In the genomic region with DNA sequence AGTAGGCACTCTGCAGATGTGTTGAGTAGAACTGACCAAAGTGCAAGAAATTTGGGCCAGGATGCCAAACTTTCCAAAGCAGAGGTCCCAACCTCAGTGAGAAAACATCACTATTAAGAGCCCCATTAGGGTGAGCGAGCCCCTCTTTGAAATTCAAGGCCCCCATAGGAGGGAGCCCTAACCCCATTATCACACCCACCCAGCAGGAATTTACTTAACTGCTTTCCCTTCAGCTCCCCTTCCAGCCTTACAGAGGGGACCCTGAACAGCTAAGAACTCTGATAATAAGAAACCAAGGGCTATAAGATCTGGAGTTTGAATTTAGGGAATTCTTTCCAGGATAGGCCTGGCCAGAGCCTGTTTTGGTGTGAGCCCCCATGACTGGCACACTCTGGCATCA, we compare ENCODE assay signal across 8 cellular contexts.
DNase-seq lines count a peak whose midpoint lies in the region; ATAC-seq and TF ChIP-seq lines count a peak whose summit lies in the region.

No MANE protein-coding gene starts in this region.

- H3K4me2 ChIP-seq in hepatocyte, result no peak overlapping the region

- no peaks in the 10 kb centered on the region for H3K79me2 ChIP-seq in hepatocyte

- no peak for ATAC-seq in activated CD4-positive, alpha-beta T cell treated with anti-CD3 and anti-CD28 coated beads for 36 hours
- ATAC-seq in T-helper 17 cell, result no peak
- no peak for ATAC-seq in stimulated activated naive B cell treated with anti-CD40 and anti-IgM and Interleukin-4, amounts not matched to agents 10 μg/mL and 1 μg/mL and 100 μg/mL, for 72 hours (replicated peaks)
- no peak for ATAC-seq in GM19023 (IDR thresholded peaks at IDR 0.05; ENCODE audit: unreplicated experiment)

- H3K27ac ChIP-seq in hepatocyte, result peak overlapping the region; percentile 23

- no peak for TF ChIP-seq CTCF in hepatocyte (IDR thresholded peaks at IDR 0.05; ENCODE audit: poor library complexity)

- H3K36me3 ChIP-seq in hepatocyte (replicated peaks; ENCODE audit: insufficient read depth, low read depth), result no peaks in the 10 kb centered on the region

- intact Hi-C loops in activated CD4-positive, alpha-beta T cell treated with anti-CD3 and anti-CD28 coated beads for 36 hours (cut with DNase I, micrococcal nuclease), result no loop called here

- POLR2A ChIA-PET in activated CD4-positive, alpha-beta T cell treated with anti-CD3 and anti-CD28 coated beads for 36 hours (lab: Charles Lee), result no interaction called here

- H3K4me1 ChIP-seq in hepatocyte (ENCODE audit: insufficient read depth), result peaks cover 4% of the 10 kb centered on the region

- H3K27me3 ChIP-seq in hepatocyte, result no peaks in the 10 kb centered on the region

- no peaks in the 10 kb centered on the region for H3K9me3 Mint-ChIP-seq in activated CD4-positive, alpha-beta T cell treated with anti-CD3 and anti-CD28 coated beads for 36 hours (ENCODE audit: low read depth)
- peaks cover 0 to 4% of the 10 kb centered on the region in 2 donors for H3K9me3 Mint-ChIP-seq in stimulated activated naive B cell treated with anti-CD40 and anti-IgM and Interleukin-4, amounts not matched to agents 10 μg/mL and 1 μg/mL and 100 μg/mL, for 72 hours

- no peak overlapping the region for H3K4me3 Mint-ChIP-seq in activated CD4-positive, alpha-beta T cell treated with anti-CD3 and anti-CD28 coated beads for 36 hours
- peak overlapping the region; percentile 43 for H3K4me3 Mint-ChIP-seq in T-helper 17 cell
- no peak overlapping the region for H3K4me3 Mint-ChIP-seq in stimulated activated naive B cell treated with anti-CD40 and anti-IgM and Interleukin-4, amounts not matched to agents 10 μg/mL and 1 μg/mL and 100 μg/mL, for 72 hours

- no peaks in the 10 kb centered on the region for H3K9me2 ChIP-seq in hepatocyte (replicated peaks; ENCODE audit: insufficient read depth)

- no peak overlapping the region for H2AFZ ChIP-seq in hepatocyte

- DNase-seq in activated CD4-positive, alpha-beta T cell treated with anti-CD3 and anti-CD28 coated beads for 36 hours, result no peak
- DNase-seq in activated CD4-positive, alpha-beta T cell treated with anti-CD3 and anti-CD28 coated beads, Interleukin-2, amount 50 U/mL, for 48 hours, result no peak
- no peak for DNase-seq in T-helper 17 cell
- DNase-seq in hepatocyte (ENCODE audit: low spot score), result no peak
- no peak for DNase-seq in stimulated activated naive B cell treated with anti-CD40 and anti-IgM and Interleukin-4, amounts not matched to agents 10 μg/mL and 1 μg/mL and 100 μg/mL, for 72 hours
- DNase-seq in NCI-H526 treated with DMSO at 0.1 percent for 48 hours (lab: John Stamatoyannopoulos, UW), result no peak
- DNase-seq in kidney glomerular epithelial cell (lab: John Stamatoyannopoulos, UW), result no peak

- H3K4me1 Mint-ChIP-seq in activated CD4-positive, alpha-beta T cell treated with anti-CD3 and anti-CD28 coated beads for 36 hours, result peaks cover 72% of the 10 kb centered on the region
- H3K4me1 Mint-ChIP-seq in T-helper 17 cell, result peaks cover 49% of the 10 kb centered on the region
- H3K4me1 Mint-ChIP-seq in stimulated activated naive B cell treated with anti-CD40 and anti-IgM and Interleukin-4, amounts not matched to agents 10 μg/mL and 1 μg/mL and 100 μg/mL, for 72 hours, result peaks cover 33 to 65% of the 10 kb centered on the region in 2 donors

- H3K27me3 Mint-ChIP-seq in activated CD4-positive, alpha-beta T cell treated with anti-CD3 and anti-CD28 coated beads for 36 hours, result no peaks in the 10 kb centered on the region
- H3K27me3 Mint-ChIP-seq in T-helper 17 cell, result no peaks in the 10 kb centered on the region
- H3K27me3 Mint-ChIP-seq in stimulated activated naive B cell treated with anti-CD40 and anti-IgM and Interleukin-4, amounts not matched to agents 10 μg/mL and 1 μg/mL and 100 μg/mL, for 72 hours, result no peaks in the 10 kb centered on the region

- no peaks in the 10 kb centered on the region for H4K20me1 ChIP-seq in hepatocyte (ENCODE audit: insufficient read depth, poor library complexity, severe bottlenecking)

- H3K27ac Mint-ChIP-seq in activated CD4-positive, alpha-beta T cell treated with anti-CD3 and anti-CD28 coated beads for 36 hours, result peak overlapping the region; percentile 25
- peak overlapping the region; percentile 85 for H3K27ac Mint-ChIP-seq in T-helper 17 cell
- peak overlapping the region; percentile 37 for H3K27ac Mint-ChIP-seq in stimulated activated naive B cell treated with anti-CD40 and anti-IgM and Interleukin-4, amounts not matched to agents 10 μg/mL and 1 μg/mL and 100 μg/mL, for 72 hours

- CTCF ChIA-PET in activated CD4-positive, alpha-beta T cell treated with anti-CD3 and anti-CD28 coated beads for 36 hours (lab: Charles Lee), result no interaction called here

- peaks cover 58% of the 10 kb centered on the region for H3K36me3 Mint-ChIP-seq in activated CD4-positive, alpha-beta T cell treated with anti-CD3 and anti-CD28 coated beads for 36 hours (ENCODE audit: low read depth)
- H3K36me3 Mint-ChIP-seq in T-helper 17 cell (ENCODE audit: low read depth), result peaks cover 3% of the 10 kb centered on the region
- peaks cover 32 to 69% of the 10 kb centered on the region in 2 donors for H3K36me3 Mint-ChIP-seq in stimulated activated naive B cell treated with anti-CD40 and anti-IgM and Interleukin-4, amounts not matched to agents 10 μg/mL and 1 μg/mL and 100 μg/mL, for 72 hours

- H3K9me3 ChIP-seq in T-helper 17 cell (ENCODE audit: control insufficient read depth, low read length, poor library complexity, severe bottlenecking) (no peaks in the 10 kb centered on the region), hepatocyte (ENCODE audit: low read depth) (no peaks in the 10 kb centered on the region)

- H3K4me3 ChIP-seq in hepatocyte, result no peak overlapping the region

- 100% methylated on average over 1 of the region's 1 CpG for WGBS in hepatocyte (ENCODE audit: low lambda C conversion rate, missing lambda C conversion rate)

Comparison
In these comparisons a context has a peak if more than half of its experiments do, and no peak if none do; other contexts are left out.
1. H3K27ac Mint-ChIP-seq: peak in every context shown above with its lines; median percentile 85 in T-helper 17 cell; 37 in stimulated activated naive B cell treated with anti-CD40 and anti-IgM and Interleukin-4, amounts not matched to agents 10 μg/mL and 1 μg/mL and 100 μg/mL, for 72 hours; 25 in activated CD4-positive, alpha-beta T cell treated with anti-CD3 and anti-CD28 coated beads for 36 hours.